ENCODE assay signal across 8 cellular contexts in the genomic region with DNA sequence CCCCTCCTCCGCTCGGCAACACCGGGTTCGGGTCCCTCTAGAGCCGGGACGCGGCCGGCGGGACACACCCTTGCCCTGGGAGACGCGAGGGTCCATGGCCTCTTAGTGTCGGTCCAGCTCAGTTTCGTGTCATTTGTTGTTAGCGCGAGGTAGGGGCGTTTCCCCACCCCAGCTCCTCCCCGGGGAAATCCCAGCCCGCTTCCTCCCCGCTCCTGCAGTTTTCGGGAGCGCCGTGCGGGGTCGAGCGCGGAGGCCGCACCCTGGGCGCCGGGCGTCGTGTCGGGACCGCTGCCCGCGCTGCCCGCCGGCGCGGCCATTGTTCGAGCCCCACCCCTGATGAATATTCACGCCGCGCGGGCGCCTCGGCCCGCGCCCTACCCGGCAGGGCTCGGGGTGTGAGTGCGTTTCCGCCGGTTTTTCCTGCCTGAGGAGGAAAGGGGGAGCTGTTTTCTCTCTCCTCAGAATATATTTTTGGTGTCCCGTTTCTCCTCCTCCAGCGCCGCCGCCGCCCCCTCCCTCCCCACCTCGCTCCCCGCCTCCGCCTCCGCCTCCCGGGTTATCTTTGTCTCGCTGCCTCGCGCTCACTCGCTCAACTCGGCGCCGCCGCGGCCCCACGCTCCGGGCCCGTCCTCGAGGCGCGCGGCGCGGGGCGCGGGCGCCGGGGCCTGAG. TPM values are rescaled to one million over a fixed set of nuclear protein-coding genes. Genes with fewer than 3 reads are reported as not detected.
DNase-seq lines count a peak whose midpoint lies in the region; ATAC-seq and TF ChIP-seq lines count a peak whose summit lies in the region.

Gene MAP4K4 (plus strand): TSS at position 584 of the 670 bp plus-strand sequence. CDS start 374 bp downstream, outside the sequence.

- H3K79me1 ChIP-seq in mesendoderm (ENCODE audit: low read length): peaks cover 7% of the 10 kb centered on the region

- H3K4me2 ChIP-seq in OCI-LY3 (ENCODE audit: low read length) (peak within 1 kb of the TSS; percentile 99), mesendoderm (ENCODE audit: low read length) (peak within 1 kb of the TSS; percentile 93)

- no CpG with 5 or more reads among the region's 85 CpGs for WGBS in mesendoderm (ENCODE audit: extremely low coverage, insufficient coverage, low lambda C conversion rate)

- H3K27ac ChIP-seq in OCI-LY3 (ENCODE audit: low read length): peak within 1 kb of the TSS; percentile 59
- peak within 1 kb of the TSS; percentile 97 for H3K27ac ChIP-seq in mesendoderm (ENCODE audit: low read depth, low read length)

- H2BK120ac ChIP-seq in mesendoderm (ENCODE audit: low read depth, low read length): peak within 1 kb of the TSS; percentile 95

- peak within 1 kb of the TSS; percentile 97 for H3K9ac ChIP-seq in OCI-LY3 (ENCODE audit: low read length)
- peak within 1 kb of the TSS; percentile 96 for H3K9ac ChIP-seq in mesendoderm (ENCODE audit: low read length)

- H3K4me3 Mint-ChIP-seq in endothelial cell (ENCODE audit: unreplicated experiment): peak within 1 kb of the TSS; percentile 96

- TF ChIP-seq CTCF in OCI-LY3 (IDR thresholded peaks at IDR 0.05; ENCODE audit: low read depth, low read length) (peak; percentile 16; the same call in 1 of the 2 replicates), endothelial cell (IDR thresholded peaks at IDR 0.05; ENCODE audit: unreplicated experiment) (no peak)

- H3K4ac ChIP-seq in mesendoderm (ENCODE audit: low read depth, low read length): peak within 1 kb of the TSS; percentile 100

- no peaks in the 10 kb centered on the region for H3K9me3 Mint-ChIP-seq in endothelial cell (ENCODE audit: unreplicated experiment)

- H3K36me3 ChIP-seq in OCI-LY3 (replicated peaks; ENCODE audit: low read depth, low read length) (peaks cover 21% of the 10 kb centered on the region), mesendoderm (ENCODE audit: control insufficient read depth, insufficient read depth, low read length) (no peaks in the 10 kb centered on the region)

- DNase-seq in NK-92 treated with Interleukin-12 subunit alpha and Interleukin-12 subunit beta, amount 100 ng/mL, for 24 hours (lab: John Stamatoyannopoulos, UW): peak; percentile 72
- no peak for DNase-seq in NK-92 (lab: John Stamatoyannopoulos, UW; ENCODE audit: unreplicated experiment)
- DNase-seq in activated CD8-positive, alpha-beta memory T cell treated with anti-CD3 and anti-CD28 coated beads, Interleukin-2, amount 50 U/mL, for 48 hours: peak; percentile 79
- peak; percentile 75 for DNase-seq in endothelial cell (ENCODE audit: low spot score)
- peak; percentile 90 for DNase-seq in mesendoderm
- DNase-seq in stimulated activated CD8-positive, alpha-beta memory T cell treated with anti-CD3 and anti-CD28 coated beads, Interleukin-12 subunit alpha, Interleukin-12 subunit beta, amount 100 ng/mL, for 4 hours (ENCODE audit: low read depth): peak; percentile 71

- H3K23ac ChIP-seq in mesendoderm (ENCODE audit: low read length): no peak within 1 kb of the TSS

- H3K4me1 ChIP-seq in OCI-LY3 (ENCODE audit: low read length): peaks cover 21% of the 10 kb centered on the region
- H3K4me1 ChIP-seq in mesendoderm (ENCODE audit: control insufficient read depth, low read depth, low read length): peaks cover 2% of the 10 kb centered on the region

- H4K5ac ChIP-seq in mesendoderm (ENCODE audit: low read length): no peak within 1 kb of the TSS

- peak within 1 kb of the TSS; percentile 50 for H2BK5ac ChIP-seq in mesendoderm (ENCODE audit: low read length)

- H3K56ac ChIP-seq in mesendoderm (ENCODE audit: low read length): peak within 1 kb of the TSS; percentile 96

- peak within 1 kb of the TSS; percentile 98 for H3K27ac Mint-ChIP-seq in endothelial cell (ENCODE audit: unreplicated experiment)

- H4K20me1 ChIP-seq in OCI-LY3 (ENCODE audit: insufficient read depth, low read length): peaks cover 36% of the 10 kb centered on the region

- H4K8ac ChIP-seq in mesendoderm (ENCODE audit: low read depth, low read length): peak within 1 kb of the TSS; percentile 91

- ATAC-seq in HG03565 (IDR thresholded peaks at IDR 0.05; ENCODE audit: unreplicated experiment): peak; percentile 42

- H2BK15ac ChIP-seq in mesendoderm (replicated peaks; ENCODE audit: low read depth): no peak within 1 kb of the TSS

- H3K4me1 Mint-ChIP-seq in endothelial cell (ENCODE audit: unreplicated experiment): peaks cover 27% of the 10 kb centered on the region

- H3K27me3 ChIP-seq in OCI-LY3 (ENCODE audit: low read depth, low read length) (no peaks in the 10 kb centered on the region), mesendoderm (ENCODE audit: insufficient read depth, low read length, poor library complexity) (no peaks in the 10 kb centered on the region)

- H3K79me2 ChIP-seq in OCI-LY3 (ENCODE audit: low read length) (peaks cover 46% of the 10 kb centered on the region), mesendoderm (ENCODE audit: control insufficient read depth, insufficient read depth, low read length) (peaks cover 33% of the 10 kb centered on the region)

- H3K4me3 ChIP-seq in OCI-LY3 (ENCODE audit: low read length) (peak within 1 kb of the TSS; percentile 95), mesendoderm (ENCODE audit: low read length) (peak within 1 kb of the TSS; percentile 94)

- H2AFZ ChIP-seq in OCI-LY3 (ENCODE audit: low read depth, low read length): peak within 1 kb of the TSS; percentile 54

- H3K18ac ChIP-seq in mesendoderm (ENCODE audit: low read length): peak within 1 kb of the TSS; percentile 99

- peaks cover 15% of the 10 kb centered on the region for H3K36me3 Mint-ChIP-seq in endothelial cell (ENCODE audit: low read depth, unreplicated experiment)

- peak within 1 kb of the TSS; percentile 65 for H2AK5ac ChIP-seq in mesendoderm (ENCODE audit: low read length)

- no peaks in the 10 kb centered on the region for H3K9me3 ChIP-seq in OCI-LY3 (ENCODE audit: insufficient read depth, low read length)

- H3K27me3 Mint-ChIP-seq in endothelial cell (ENCODE audit: unreplicated experiment): peaks cover 14% of the 10 kb centered on the region

RNA-seq across cellular contexts. Expression of gene MAP4K4, which starts in this region (rescaled TPM):
- total RNA-seq in endothelial cell (ENCODE audit: unreplicated experiment): 427 TPM
- polyA plus RNA-seq in mesendoderm (2013, experiment 1 of 2): 120 TPM
- polyA plus RNA-seq in mesendoderm (2013, experiment 2 of 2): 121 TPM
